ENCODE assay signal across 2 cellular contexts in genomic region chr10:60944910-60945297, GRCh38.
TF ChIP-seq lines count a peak whose summit lies in the region.

No MANE protein-coding gene starts in this region.

TF ChIP-seq in K562, 482 proteins besides CTCF, POLR2A, EP300 and RAD21 (continued from another document):
- no peak for TF ChIP-seq ETS2 (tag; IDR thresholded peaks at IDR 0.05; ENCODE audit: borderline replicate concordance, poor library complexity, severe bottlenecking)
- TF ChIP-seq MCM3 (IDR thresholded peaks at IDR 0.05), result no peak
- peak; percentile 64 for TF ChIP-seq ZNF316 (IDR thresholded peaks at IDR 0.05)
- peak; percentile 24; the same call in 1 of the 2 replicates for TF ChIP-seq TRIM28 (IDR thresholded peaks at IDR 0.05)
- TF ChIP-seq ZNF644 (tag; IDR thresholded peaks at IDR 0.05; ENCODE audit: low read depth), result 0 out of 2 replicates have a peak, but pooled peaks have one; percentile 53
- TF ChIP-seq E2F3 (CRISPR knock-in tag; IDR thresholded peaks at IDR 0.05), result no peak
- TF ChIP-seq NR2C1 (IDR thresholded peaks at IDR 0.05), result no peak
- TF ChIP-seq NR2C1 (tag; IDR thresholded peaks at IDR 0.05), result 0 out of 2 replicates have a peak, but pooled peaks have one; percentile 6

TF ChIP-seq in HepG2, 621 proteins besides CTCF, POLR2A, EP300 and RAD21 (continued from another document):
- TF ChIP-seq PAWR (CRISPR knock-in tag; IDR thresholded peaks at IDR 0.05; ENCODE audit: borderline replicate concordance) (no peak), KAT2B (IDR thresholded peaks at IDR 0.05; ENCODE audit: borderline replicate concordance, low read depth, low read length) (no peak), KDM5B (CRISPR knock-in tag; IDR thresholded peaks at IDR 0.05; ENCODE audit: borderline replicate concordance) (no peak), BRCA1 (CRISPR knock-in tag; IDR thresholded peaks at IDR 0.05) (no peak), REPIN1 (CRISPR knock-in tag; IDR thresholded peaks at IDR 0.05; ENCODE audit: borderline replicate concordance, low read depth) (0 out of 2 replicates have a peak, but pooled peaks have one; percentile 3)
